In genomic region chr10:30639946-30640786, GRCh38 we compare ENCODE assay signal across 9 cellular contexts. TPM values are rescaled to one million over a fixed set of nuclear protein-coding genes. Genes with fewer than 3 reads are reported as not detected.
DNase-seq lines count a peak whose midpoint lies in the region; ATAC-seq and TF ChIP-seq lines count a peak whose summit lies in the region.
"Had no signal": no experiment of that assay in that cellular context is flagged by ENCODE, and none has a peak within 500 bp of the region (broad histone marks: within the 10 kb centered on the region; RNA-seq: fewer than 3 reads in every experiment).

No MANE protein-coding gene starts in this region.

- CTCF ChIA-PET in activated B cell treated with CpG ODN at 0.5 μM for 24 hours (lab: Charles Lee), result interaction anchor here (0.5 to 2.2 kb wide), 17 partner anchors 8 to 1435 kb away, joined by 3 to 10 read pairs (median 4); no protein-coding TSS in a partner anchor

- no peak for ATAC-seq in activated B cell treated with CpG ODN at 0.5 μM for 24 hours (ENCODE audit: low read depth)
- ATAC-seq in heart left ventricle, result peak in 1 of 4 donors; percentile 33
- ATAC-seq in GM19463 (IDR thresholded peaks at IDR 0.05; ENCODE audit: unreplicated experiment), result no peak

- no peaks in the 10 kb centered on the region for H4K20me1 ChIP-seq in MM.1S (ENCODE audit: insufficient read depth, low read length)

- no peaks in the 10 kb centered on the region for H3K9me3 ChIP-seq in MM.1S (replicated peaks; ENCODE audit: insufficient read depth, low read length)
- no peaks in the 10 kb centered on the region for H3K9me3 ChIP-seq in heart left ventricle

- H3K27ac Mint-ChIP-seq in activated B cell treated with CpG ODN at 0.5 μM for 24 hours, result no peak overlapping the region

- no peaks in the 10 kb centered on the region for H3K9me3 Mint-ChIP-seq in activated B cell treated with CpG ODN at 0.5 μM for 24 hours

- no peaks in the 10 kb centered on the region for H3F3A ChIP-seq in MM.1S (ENCODE audit: insufficient read depth, low read length)

- intact Hi-C loops in activated B cell treated with CpG ODN at 0.5 μM for 24 hours (cut with micrococcal nuclease), result loop anchor here (1.0 kb wide), 2 partner anchors 31 to 248 kb away; no protein-coding TSS in a partner anchor
- intact Hi-C loops in heart left ventricle (cut with DNase I), result no loop called here

- H3K27ac ChIP-seq in MM.1S (ENCODE audit: low read length), result no peak overlapping the region
- H3K27ac ChIP-seq in heart left ventricle, result peak overlapping the region in 3 of 12 donors; percentile 32 to 61 (median 47)

- no peak overlapping the region for H3K4me3 Mint-ChIP-seq in activated B cell treated with CpG ODN at 0.5 μM for 24 hours

- H3K9me2 ChIP-seq in MM.1S (replicated peaks; ENCODE audit: insufficient read depth, low read length), result no peaks in the 10 kb centered on the region

- no peaks in the 10 kb centered on the region for H3K4me1 Mint-ChIP-seq in activated B cell treated with CpG ODN at 0.5 μM for 24 hours

- peak; percentile 85 for TF ChIP-seq CTCF in MM.1S (IDR thresholded peaks at IDR 0.05; ENCODE audit: low read length)
- TF ChIP-seq CTCF in activated B cell treated with CpG ODN at 0.5 μM for 24 hours (IDR thresholded peaks at IDR 0.05), result peak; percentile 69
- peak; percentile 76 to 92 (median 88) for TF ChIP-seq CTCF in heart left ventricle (IDR thresholded peaks at IDR 0.05)

- no peak overlapping the region for H3K4me3 ChIP-seq in MM.1S (ENCODE audit: low read length)
- H3K4me3 ChIP-seq in heart left ventricle, result no peak overlapping the region
- no peak overlapping the region for H3K4me3 ChIP-seq in skeletal muscle cell (ENCODE audit: low read depth, low read length)

- WGBS in heart left ventricle, 4 donors, result 33 to 34% (median 33%) methylated on average over 6 of the region's 6 CpGs

- H3K79me2 ChIP-seq in MM.1S (ENCODE audit: low read length), result no peaks in the 10 kb centered on the region

- DNase-seq in activated gamma-delta T cell treated with Interleukin-2 at 50 U/mL for 16 hours (peak; percentile 14), activated gamma-delta T cell (lab: John Stamatoyannopoulos, UW) (no peak), MM.1S (peak; percentile 66), activated B cell treated with CpG ODN at 0.5 μM for 24 hours (no peak), heart left ventricle (peak in 1 of 5 donors; percentile 43), skeletal muscle cell (ENCODE audit: low read depth) (peak; percentile 23)
- no peak for DNase-seq in stimulated activated CD8-positive, alpha-beta memory T cell treated with anti-CD3 and anti-CD28 coated beads, Interleukin-4, amount 100 ng/mL, for 48 hours

- H3K4me1 ChIP-seq in MM.1S (ENCODE audit: low read length), result no peaks in the 10 kb centered on the region
- H3K4me1 ChIP-seq in heart left ventricle, result peaks cover 0 to 37% (median 13%) of the 10 kb centered on the region in 12 donors

- H2AFZ ChIP-seq in MM.1S (ENCODE audit: low read length), result no peak overlapping the region

- no peak for TF ChIP-seq POLR2A in heart left ventricle (IDR thresholded peaks at IDR 0.05)

- POLR2A ChIA-PET in activated B cell treated with CpG ODN at 0.5 μM for 24 hours (lab: Charles Lee), result interaction anchor here (0.6 to 0.7 kb wide), 2 partner anchors 105 to 118 kb away, joined by 3 to 4 read pairs; no protein-coding TSS in a partner anchor

- H3K36me3 ChIP-seq in MM.1S (replicated peaks; ENCODE audit: insufficient read depth, low read length) (no peaks in the 10 kb centered on the region), heart left ventricle (no peaks in the 10 kb centered on the region)

- no peaks in the 10 kb centered on the region for H3K27me3 ChIP-seq in MM.1S (replicated peaks; ENCODE audit: insufficient read depth, low read length)
- peaks cover 0 to 5% (median 0%) of the 10 kb centered on the region in 9 donors for H3K27me3 ChIP-seq in heart left ventricle

- peaks cover 33% of the 10 kb centered on the region for H3K27me3 Mint-ChIP-seq in activated B cell treated with CpG ODN at 0.5 μM for 24 hours

- H3K4me2 ChIP-seq in MM.1S (ENCODE audit: low read depth, low read length), result no peak overlapping the region

- no peaks in the 10 kb centered on the region for H3K36me3 Mint-ChIP-seq in activated B cell treated with CpG ODN at 0.5 μM for 24 hours (ENCODE audit: low read depth)

- no peak overlapping the region for H3K9ac ChIP-seq in MM.1S (ENCODE audit: low read length)

RNA-seq across cellular contexts. Expression of gene LYZL2, which starts 10.6 kb away (rescaled TPM):
- total RNA-seq in activated B cell treated with CpG ODN at 0.5 μM for 24 hours (not detected in 2 replicates), heart left ventricle (not detected)
- not detected for polyA plus RNA-seq in heart left ventricle
- total RNA-seq: subcutaneous adipose tissue had no signal

Comparison
In these comparisons a context has a peak if more than half of its experiments do, and no peak if none do; other contexts are left out.
1. DNase-seq: peak in activated gamma-delta T cell treated with Interleukin-2 at 50 U/mL for 16 hours (single experiment), MM.1S (single experiment) and skeletal muscle cell (single experiment); none in activated gamma-delta T cell (single experiment), activated B cell treated with CpG ODN at 0.5 μM for 24 hours (single experiment) and stimulated activated CD8-positive, alpha-beta memory T cell treated with anti-CD3 and anti-CD28 coated beads, Interleukin-4, amount 100 ng/mL, for 48 hours (single experiment).
2. Peak in every context shown above with its lines, with median percentiles within 50 percentile points of each other: CTCF ChIP-seq.